In genomic region chr2:224444783-224445182, GRCh38 we compare ENCODE assay signal across 34 cellular contexts. TPM values are rescaled to one million over a fixed set of nuclear protein-coding genes. Genes with fewer than 3 reads are reported as not detected.
"Had no signal": no experiment of that assay in that cellular context is flagged by ENCODE, and none has a peak within 500 bp of the region (broad histone marks: within the 10 kb centered on the region; RNA-seq: fewer than 3 reads in every experiment).

No MANE protein-coding gene starts in this region.

- H3K27ac ChIP-seq: adrenal gland, ascending aorta, body of pancreas, brain microvascular endothelial cell, breast epithelium, cardiac muscle cell had no signal

- ATAC-seq: activated naive CD4-positive, alpha-beta T cell treated with anti-CD3 and anti-CD28 coated beads, Interleukin-2, amount 50 U/mL, for 72 hours; activated naive CD8-positive, alpha-beta T cell treated with anti-CD3 and anti-CD28 coated beads, Interleukin-2, amount 50 U/mL, for 24 hours; activated T-cell treated with anti-CD3 and anti-CD28 coated beads, Interleukin-2, amount 50 U/mL, for 4 hours; activated T-cell treated with anti-CD3 and anti-CD28 coated beads, Interleukin-2, amount 50 U/mL, for 72 hours; activated T-helper 17 cell treated with anti-CD3 and anti-CD28 coated beads, Interleukin-2, amount 50 U/mL, for 72 hours; body of pancreas had no signal

- H3K36me3 ChIP-seq: adrenal gland, ascending aorta, brain microvascular endothelial cell, breast epithelium, cardiac muscle cell had no signal

- H3K9me3 ChIP-seq: adrenal gland, ascending aorta, body of pancreas, breast epithelium had no signal

- H3K4me3 ChIP-seq: adrenal gland, ascending aorta, body of pancreas, breast epithelium, cardiac muscle cell had no signal

- H3K4me1 ChIP-seq: ascending aorta, breast epithelium had no signal

- FAIRE-seq: astrocyte, bronchial epithelial cell had no signal

- DNase-seq: activated effector memory CD4-positive, alpha-beta T cell treated with anti-CD3 and anti-CD28 coated beads, Interleukin-2, amount 50 U/mL, for 16 hours; activated effector memory CD4-positive, alpha-beta T cell treated with Interleukin-2 at 50 U/mL for 16 hours; activated gamma-delta T cell; activated gamma-delta T cell treated with Interleukin-2 at 50 U/mL for 16 hours; activated naive CD4-positive, alpha-beta T cell; activated naive CD4-positive, alpha-beta T cell treated with anti-CD3 and anti-CD28 coated beads for 36 hours; activated naive CD4-positive, alpha-beta T cell treated with anti-CD3 and anti-CD28 coated beads, Interleukin-2, amount 10 ng/mL, durations not matched to agents 7 days and 5 days; activated naive CD4-positive, alpha-beta T cell treated with anti-CD3 and anti-CD28 coated beads, Interleukin-2, amount 50 U/mL, for 16 hours; activated naive CD4-positive, alpha-beta T cell treated with Interleukin-2 at 50 U/mL for 16 hours; activated naive CD8-positive, alpha-beta T cell treated with anti-CD3 and anti-CD28 coated beads for 36 hours; activated naive CD8-positive, alpha-beta T cell treated with anti-CD3 and anti-CD28 coated beads, Interleukin-2, amount 10 ng/mL, durations not matched to agents 7 days and 5 days; activated naive CD8-positive, alpha-beta T cell treated with anti-CD3 and anti-CD28 coated beads, Interleukin-2, amount 50 U/mL, for 24 hours; activated T-cell treated with anti-CD3 and anti-CD28 coated beads, Interleukin-2, amount 50 U/mL, for 1 hour; activated T-cell treated with anti-CD3 and anti-CD28 coated beads, Interleukin-2, amount 50 U/mL, for 24 hours; activated T-cell treated with anti-CD3 and anti-CD28 coated beads, Interleukin-2, amount 50 U/mL, for 4 hours; activated T-cell treated with anti-CD3 and anti-CD28 coated beads, Interleukin-2, amount 50 U/mL, for 48 hours; activated T-cell treated with anti-CD3 and anti-CD28 coated beads, Interleukin-2, amount 50 U/mL, for 72 hours; adrenal gland; amniotic stem cell; amygdala; anterior cingulate cortex; aorta; body of pancreas; brain microvascular endothelial cell; caudate nucleus; central memory CD4-positive, alpha-beta T cell; cerebellar nuclear complex had no signal

RNA-seq across cellular contexts. Expression of gene FAM124B, which starts 42.9 kb away (rescaled TPM):
- polyA plus RNA-seq: aorta had no signal
